18 cellular contexts compared by ENCODE assay signal in genomic region chr1:222382171-222382570, GRCh38.
DNase-seq lines count a peak whose midpoint lies in the region; ATAC-seq lines count a peak whose summit lies in the region.
"Had no signal": no experiment of that assay in that cellular context is flagged by ENCODE, and none has a peak within 500 bp of the region (broad histone marks: within the 10 kb centered on the region; RNA-seq: fewer than 3 reads in every experiment).

No MANE protein-coding gene starts in this region.

- peak; percentile 4 for DNase-seq in activated CD4-positive, alpha-beta T cell treated with anti-CD3 and anti-CD28 coated beads for 48 hours
- no peak for DNase-seq in activated CD4-positive, alpha-beta T cell treated with anti-CD3 and anti-CD28 coated beads for 1 hour
- DNase-seq in LHCN-M2 (ENCODE audit: low read depth) (peak; percentile 80), amniotic epithelial cell (ENCODE audit: low read depth) (peak; percentile 30), HCEC 1CT (no peak), NCI-H2171 treated with DMSO at 0.1 percent for 48 hours (lab: John Stamatoyannopoulos, UW) (no peak), COLO668 (lab: John Stamatoyannopoulos, UW; ENCODE audit: unreplicated experiment) (no peak)
- DNase-seq: CD4-positive, alpha-beta memory T cell; NCI-H1105; NCI-H146; NCI-H2029 treated with DMSO at 0.1 percent for 48 hours; NCI-H524 treated with DMSO at 0.1 percent for 48 hours; NCI-H82; SJCRH30 had no signal

- ATAC-seq in GM19467 (IDR thresholded peaks at IDR 0.05; ENCODE audit: unreplicated experiment), result no peak
- ATAC-seq: HepG2, K562, Panc1 had no signal

Comparison
In these comparisons a context has a peak if more than half of its experiments do, and no peak if none do; other contexts are left out.
1. DNase-seq: peak in activated CD4-positive, alpha-beta T cell treated with anti-CD3 and anti-CD28 coated beads for 48 hours (single experiment), LHCN-M2 (single experiment) and amniotic epithelial cell (single experiment); none in activated CD4-positive, alpha-beta T cell treated with anti-CD3 and anti-CD28 coated beads for 1 hour (single experiment), HCEC 1CT (single experiment), NCI-H2171 treated with DMSO at 0.1 percent for 48 hours (single experiment) and COLO668 (single experiment).